Comparison of ENCODE assay signal across 12 cellular contexts in genomic region chr18:52992041-52992440, GRCh38.
DNase-seq lines count a peak whose midpoint lies in the region; ATAC-seq and TF ChIP-seq lines count a peak whose summit lies in the region.
"Had no signal": no experiment of that assay in that cellular context is flagged by ENCODE, and none has a peak within 500 bp of the region (broad histone marks: within the 10 kb centered on the region; RNA-seq: fewer than 3 reads in every experiment).

No MANE protein-coding gene starts in this region.

- H3K4me3 Mint-ChIP-seq in GM23338: no peak overlapping the region
- H3K4me3 Mint-ChIP-seq in effector memory CD8-positive, alpha-beta T cell: no peak overlapping the region

- intact Hi-C loops in OCI-LY7 (cut with micrococcal nuclease; ENCODE audit: unreplicated experiment): no loop called here

- no peak overlapping the region for H3K4me2 ChIP-seq in GM23338
- no peak overlapping the region for H3K4me2 ChIP-seq in OCI-LY7 (ENCODE audit: low read length)

- DNase-seq in AG04449 (ENCODE audit: low read depth, low spot score): no peak
- peak; percentile 80 for DNase-seq in GM23338 (ENCODE audit: low spot score)
- no peak for DNase-seq in OCI-LY7 (ENCODE audit: low spot score)
- DNase-seq in iPS DF 19.7 (ENCODE audit: low read depth, low spot score): peak; percentile 33
- DNase-seq in occipital lobe (lab: John Stamatoyannopoulos, UW): no peak
- no peak for DNase-seq in coronary artery (ENCODE audit: low spot score)
- no peak for DNase-seq in effector memory CD8-positive, alpha-beta T cell
- DNase-seq: activated CD8-positive, alpha-beta memory T cell treated with anti-CD3 and anti-CD28 coated beads for 24 hours; heart right ventricle; T-helper 2 cell; tibial artery had no signal

- H3K4me1 ChIP-seq in GM23338 (ENCODE audit: insufficient read depth) (no peaks in the 10 kb centered on the region), OCI-LY7 (ENCODE audit: insufficient read depth, low read length, poor library complexity, severe bottlenecking) (no peaks in the 10 kb centered on the region)
- H3K4me1 ChIP-seq: heart right ventricle, tibial artery had no signal

- H3K9me3 ChIP-seq in OCI-LY7 (ENCODE audit: low read length): no peaks in the 10 kb centered on the region
- H3K9me3 ChIP-seq: heart right ventricle, tibial artery had no signal

- CTCF ChIA-PET in AG04449 (lab: Yijun Ruan, JAX): interaction anchor here (0.9 to 1.4 kb wide), 2 partner anchors 10 to 15 kb away, joined by 4 read pairs; no protein-coding TSS in a partner anchor
- CTCF ChIA-PET in OCI-LY7 (lab: Charles Lee; ENCODE audit: unreplicated experiment): no interaction called here

- H3K36me3 Mint-ChIP-seq in GM23338 (ENCODE audit: low read depth): no peaks in the 10 kb centered on the region
- no peaks in the 10 kb centered on the region for H3K36me3 Mint-ChIP-seq in effector memory CD8-positive, alpha-beta T cell (ENCODE audit: insufficient read depth)

- H3K27me3 Mint-ChIP-seq in GM23338 (ENCODE audit: insufficient read depth, low read depth, poor library complexity): peaks cover 2% of the 10 kb centered on the region
- no peaks in the 10 kb centered on the region for H3K27me3 Mint-ChIP-seq in effector memory CD8-positive, alpha-beta T cell

- H3K27ac Mint-ChIP-seq in GM23338: no peak overlapping the region
- H3K27ac Mint-ChIP-seq in effector memory CD8-positive, alpha-beta T cell: no peak overlapping the region

- no peaks in the 10 kb centered on the region for H3K79me2 ChIP-seq in GM23338 (replicated peaks; ENCODE audit: insufficient read depth)
- no peaks in the 10 kb centered on the region for H3K79me2 ChIP-seq in OCI-LY7 (ENCODE audit: insufficient read depth, low read depth, low read length)

- POLR2A ChIA-PET in AG04449 (lab: Yijun Ruan, JAX) (no interaction called here), OCI-LY7 (lab: Charles Lee) (no interaction called here)

- H4K20me1 ChIP-seq in GM23338 (replicated peaks; ENCODE audit: insufficient read depth) (no peaks in the 10 kb centered on the region), OCI-LY7 (ENCODE audit: insufficient read depth, low read length) (no peaks in the 10 kb centered on the region)

- no peaks in the 10 kb centered on the region for H3K27me3 ChIP-seq in GM23338 (ENCODE audit: insufficient read depth)
- H3K27me3 ChIP-seq: heart right ventricle, tibial artery had no signal

- no peaks in the 10 kb centered on the region for H3F3A ChIP-seq in GM23338 (replicated peaks; ENCODE audit: low read depth)

- BruUV-seq in OCI-LY7 (replicated peaks; lab: Mats Ljungman, UMichigan): no TSS peak

- H3K9me3 Mint-ChIP-seq in GM23338: no peaks in the 10 kb centered on the region
- H3K9me3 Mint-ChIP-seq in effector memory CD8-positive, alpha-beta T cell: peaks cover 6 to 12% of the 10 kb centered on the region in 2 donors

- H3K36me3 ChIP-seq in GM23338 (ENCODE audit: insufficient read depth) (no peaks in the 10 kb centered on the region), OCI-LY7 (ENCODE audit: insufficient read depth, low read length) (no peaks in the 10 kb centered on the region)
- H3K36me3 ChIP-seq: heart right ventricle, tibial artery had no signal

- H3K9me2 ChIP-seq in GM23338 (ENCODE audit: insufficient read depth) (no peaks in the 10 kb centered on the region), OCI-LY7 (ENCODE audit: insufficient read depth, low read length) (no peaks in the 10 kb centered on the region)

- no peak overlapping the region for H3K4me3 ChIP-seq in AG04449 (ENCODE audit: low read depth, low read length)
- H3K4me3 ChIP-seq in GM23338: no peak overlapping the region
- no peak overlapping the region for H3K4me3 ChIP-seq in OCI-LY7 (ENCODE audit: low read depth, low read length, poor library complexity, severe bottlenecking)
- no peak overlapping the region for H3K4me3 ChIP-seq in coronary artery
- H3K4me3 ChIP-seq: heart right ventricle, tibial artery had no signal

- H3K27ac ChIP-seq in GM23338 (ENCODE audit: low read depth) (no peak overlapping the region), OCI-LY7 (ENCODE audit: low read depth, low read length, poor library complexity, severe bottlenecking) (no peak overlapping the region), coronary artery (no peak overlapping the region)
- H3K27ac ChIP-seq: heart right ventricle, tibial artery had no signal

- ATAC-seq in GM23338 (peak; percentile 93), HG03565 (IDR thresholded peaks at IDR 0.05; ENCODE audit: unreplicated experiment) (no peak)
- ATAC-seq in effector memory CD8-positive, alpha-beta T cell (replicated peaks): no peak
- ATAC-seq: heart right ventricle had no signal

- no peak overlapping the region for H2AFZ ChIP-seq in GM23338
- no peak overlapping the region for H2AFZ ChIP-seq in OCI-LY7 (ENCODE audit: low read length)

- 0 out of 3 replicates have a peak, but pooled peaks cover 3% of the 10 kb centered on the region for H3K4me1 Mint-ChIP-seq in GM23338
- no peaks in the 10 kb centered on the region for H3K4me1 Mint-ChIP-seq in effector memory CD8-positive, alpha-beta T cell (ENCODE audit: low read depth in 2 of 2)

- TF ChIP-seq CTCF in AG04449 (IDR thresholded peaks at IDR 0.05; ENCODE audit: insufficient read depth, low read length, missing control alignments) (peak; percentile 40), GM23338 (conservative IDR thresholded peaks at IDR 0.05; ENCODE audit: low read depth in 2 of 2) (peak; percentile 65 to 73), OCI-LY7 (conservative IDR thresholded peaks at IDR 0.05; ENCODE audit: low read length) (peak; percentile 38), coronary artery (IDR thresholded peaks at IDR 0.05) (no peak)

TF ChIP-seq in GM23338, 12 proteins besides CTCF, POLR2A, EP300 and RAD21:
- TF ChIP-seq ZNF462 (CRISPR knock-in tag; IDR thresholded peaks at IDR 0.05) (0 out of 2 replicates have a peak, but pooled peaks have one; percentile 17), NANOG (IDR thresholded peaks at IDR 0.05; ENCODE audit: borderline replicate concordance) (no peak)

Comparison
In these comparisons a context has a peak if more than half of its experiments do, and no peak if none do; other contexts are left out.
1. DNase-seq: peak in GM23338 (single experiment) and iPS DF 19.7 (single experiment); none in AG04449 (single experiment), OCI-LY7 (single experiment), occipital lobe (single experiment), coronary artery (single experiment) and effector memory CD8-positive, alpha-beta T cell (0 of 3).